In genomic region chr10:84563868-84564267, GRCh38 we compare ENCODE assay signal across 12 cellular contexts.
DNase-seq lines count a peak whose midpoint lies in the region; ATAC-seq and TF ChIP-seq lines count a peak whose summit lies in the region.
"Had no signal": no experiment of that assay in that cellular context is flagged by ENCODE, and none has a peak within 500 bp of the region (broad histone marks: within the 10 kb centered on the region; RNA-seq: fewer than 3 reads in every experiment).

No MANE protein-coding gene starts in this region.

- H3K9me3 Mint-ChIP-seq in GM23338: peaks cover 2% of the 10 kb centered on the region; the same call in 2 of the 3 replicates
- H3K9me3 Mint-ChIP-seq: CD8-positive, alpha-beta memory T cell had no signal

- no peak overlapping the region for H3K4me3 Mint-ChIP-seq in GM23338
- H3K4me3 Mint-ChIP-seq: CD8-positive, alpha-beta memory T cell; T-helper 17 cell had no signal

- H3K4me1 Mint-ChIP-seq in GM23338: peaks cover 17% of the 10 kb centered on the region

- no peak overlapping the region for H3K27ac Mint-ChIP-seq in GM23338
- H3K27ac Mint-ChIP-seq: T-helper 17 cell had no signal

- H3K4me3 ChIP-seq in GM23338: no peak overlapping the region
- no peak overlapping the region for H3K4me3 ChIP-seq in colonic mucosa

- H3F3A ChIP-seq in GM23338 (replicated peaks; ENCODE audit: low read depth): no peaks in the 10 kb centered on the region; the same call in 1 of the 2 replicates

- H3K4me1 ChIP-seq in GM23338 (ENCODE audit: insufficient read depth): peaks cover 19% of the 10 kb centered on the region
- no peaks in the 10 kb centered on the region for H3K4me1 ChIP-seq in colonic mucosa

- H4K20me1 ChIP-seq in GM23338 (replicated peaks; ENCODE audit: insufficient read depth): no peaks in the 10 kb centered on the region

- H3K27me3 Mint-ChIP-seq in GM23338 (ENCODE audit: insufficient read depth, low read depth, poor library complexity): peaks cover 3% of the 10 kb centered on the region

- DNase-seq in GM23338 (ENCODE audit: low spot score): no peak
- peak; percentile 2 for DNase-seq in colonic mucosa
- no peak for DNase-seq in putamen (ENCODE audit: low spot score)
- no peak for DNase-seq in iPS-NIHi7 (ENCODE audit: extremely low spot score)
- no peak for DNase-seq in DMS53 (lab: John Stamatoyannopoulos, UW)
- DNase-seq: CD8-positive, alpha-beta memory T cell; T-helper 17 cell had no signal

- H3K36me3 Mint-ChIP-seq in GM23338 (ENCODE audit: low read depth): no peaks in the 10 kb centered on the region; the same call in 1 of the 3 replicates
- H3K36me3 Mint-ChIP-seq: CD8-positive, alpha-beta memory T cell had no signal

- H3K9ac ChIP-seq in colonic mucosa (ENCODE audit: low read depth in 2 of 2, low read length in 2 of 2): no peak overlapping the region

- TF ChIP-seq CTCF in GM23338 (conservative IDR thresholded peaks at IDR 0.05; ENCODE audit: low read depth in 2 of 2) (no peak), colonic mucosa (IDR thresholded peaks at IDR 0.05) (no peak)

- ATAC-seq in GM18909 (IDR thresholded peaks at IDR 0.05; ENCODE audit: poor library complexity, unreplicated experiment) (peak; percentile 54), GM23338 (no peak), HG03378 (IDR thresholded peaks at IDR 0.05; ENCODE audit: unreplicated experiment) (peak; percentile 64), HG03521 (IDR thresholded peaks at IDR 0.05; ENCODE audit: unreplicated experiment) (no peak)
- ATAC-seq: T-helper 17 cell had no signal

- H3K4me2 ChIP-seq in GM23338: no peak overlapping the region

- no peaks in the 10 kb centered on the region for H3K79me2 ChIP-seq in GM23338 (replicated peaks; ENCODE audit: insufficient read depth)

- H3K9me3 ChIP-seq in colonic mucosa: no peaks in the 10 kb centered on the region

- H2AFZ ChIP-seq in GM23338: peak overlapping the region; percentile 64; the same call in 1 of the 2 replicates

- H3K36me3 ChIP-seq in GM23338 (ENCODE audit: insufficient read depth): no peaks in the 10 kb centered on the region
- no peaks in the 10 kb centered on the region for H3K36me3 ChIP-seq in colonic mucosa

- no peak overlapping the region for H3K27ac ChIP-seq in GM23338 (ENCODE audit: low read depth)
- no peak overlapping the region for H3K27ac ChIP-seq in colonic mucosa
- H3K27ac ChIP-seq: epithelial cell of prostate, HL-60 had no signal

- H3K27me3 ChIP-seq in GM23338 (ENCODE audit: insufficient read depth) (no peaks in the 10 kb centered on the region), colonic mucosa (no peaks in the 10 kb centered on the region)

- H3K9me2 ChIP-seq in GM23338 (ENCODE audit: insufficient read depth): peaks cover 9% of the 10 kb centered on the region; the same call in 1 of the 2 replicates

- intact Hi-C loops in colonic mucosa (cut with DNase I): no loop called here

TF ChIP-seq in GM23338, 12 proteins besides CTCF, POLR2A, EP300 and RAD21:
- TF ChIP-seq REST (IDR thresholded peaks at IDR 0.05; ENCODE audit: unreplicated experiment) (no peak), EZH2 (IDR thresholded peaks at IDR 0.05; ENCODE audit: low read depth, unreplicated experiment) (no peak), STAT1 (IDR thresholded peaks at IDR 0.05; ENCODE audit: unreplicated experiment) (no peak)

Comparison
In these comparisons a context has a peak if more than half of its experiments do, and no peak if none do; other contexts are left out.
1. ATAC-seq: peak in GM18909 (single experiment) and HG03378 (single experiment); none in GM23338 (single experiment) and HG03521 (single experiment).